8 cellular contexts compared by ENCODE assay signal in genomic region chr11:119121008-119121810, GRCh38. TPM values are rescaled to one million over a fixed set of nuclear protein-coding genes. Genes with fewer than 3 reads are reported as not detected.
DNase-seq lines count a peak whose midpoint lies in the region; ATAC-seq, FAIRE-seq and TF ChIP-seq lines count a peak whose summit lies in the region.

TSS of gene HINFP (plus strand) at chr11:119121580. CDS start at chr11:119126945, 5,365 bp downstream.

- TF ChIP-seq EP300 in HepG2 (IDR thresholded peaks at IDR 0.05; ENCODE audit: low read depth in 2 of 2, low read length in 2 of 2) (no peak), HepG2 (CRISPR knock-in tag; IDR thresholded peaks at IDR 0.05; ENCODE audit: borderline replicate concordance) (no peak)

- DNase-seq in CD1c-positive myeloid dendritic cell (ENCODE audit: extremely low spot score) (peak; percentile 99), NCI-H82 treated with DMSO at 0.1 percent for 48 hours (lab: John Stamatoyannopoulos, UW; ENCODE audit: unreplicated experiment) (peak; percentile 96), dermis microvascular lymphatic vessel endothelial cell (ENCODE audit: low read depth in 2 of 2) (peak; percentile 97 to 99), HepG2 (ENCODE audit: low spot score) (peak; percentile 97)
- peak; percentile 100 for DNase-seq in activated CD4-positive, alpha-beta memory T cell treated with anti-CD3 and anti-CD28 coated beads for 36 hours
- peak; percentile 100 for DNase-seq in stimulated activated CD4-positive, alpha-beta T cell treated with anti-CD3 and anti-CD28 coated beads, Interleukin-4, amount 100 ng/mL, for 1 hour

- CTCF ChIA-PET in activated CD4-positive, alpha-beta memory T cell treated with anti-CD3 and anti-CD28 coated beads for 36 hours (lab: Charles Lee): interaction anchor here (0.7 to 1.8 kb wide), 10 partner anchors 11 to 75 kb away, joined by 3 to 9 read pairs (median 4); partner anchors contain the start of genes C2CD2L, NLRX1 and VPS11
- CTCF ChIA-PET in HepG2 (lab: Yijun Ruan, JAX; ENCODE audit: low intra/inter-chr PET ratio, low total read pairs): no interaction called here

- peak; percentile 92 for FAIRE-seq in HepG2 (lab: Jason Lieb, UNC)

- peak within 1 kb of the TSS; percentile 90 for H3K9ac ChIP-seq in HepG2 (ENCODE audit: insufficient read depth, low read depth, low read length)

- no peaks in the 10 kb centered on the region; a peak in 1 of 5 replicates for H3K27me3 ChIP-seq in HepG2 (ENCODE audit: control insufficient read depth in 1 of 2, insufficient read depth in 2 of 2, low read length in 2 of 2)

- peak; percentile 65 to 84 for TF ChIP-seq POLR2A in HepG2 (IDR thresholded peaks at IDR 0.05; ENCODE audit: insufficient read depth in 1 of 2, low read depth in 2 of 2, low read length in 2 of 2)

- H3K79me2 ChIP-seq in HepG2 (ENCODE audit: insufficient read depth, low read length): peaks cover 18% of the 10 kb centered on the region

- intact Hi-C loops in activated CD4-positive, alpha-beta memory T cell treated with anti-CD3 and anti-CD28 coated beads for 36 hours (cut with micrococcal nuclease): loop anchor here (1.0 to 5.0 kb wide), 6 partner anchors 14 to 211 kb away; partner anchors contain the start of genes C2CD2L, DPAGT1, HMBS and RNF26
- intact Hi-C loops in HepG2 (cut with micrococcal nuclease; ENCODE audit: unreplicated experiment): loop anchor here (2.0 kb wide), 1 partner anchor 20 kb away; the partner anchor contains the start of gene DPAGT1

- BruUV-seq in HepG2 (replicated peaks; lab: Mats Ljungman, UMichigan): no TSS peak

- peaks cover 14% of the 10 kb centered on the region for H3K36me3 Mint-ChIP-seq in activated CD4-positive, alpha-beta memory T cell treated with anti-CD3 and anti-CD28 coated beads for 36 hours

- no peak; the same call in 1 of the 2 replicates for TF ChIP-seq CTCF in HepG2 (CRISPR knock-in tag; IDR thresholded peaks at IDR 0.05)

- H3K4me3 ChIP-seq in HepG2 (replicated peaks in 1 of 3; ENCODE audit: insufficient read depth in 1 of 3, low read depth in 2 of 3, low read length in 3 of 3): peak within 1 kb of the TSS; percentile 81 to 98 (median 84)

- in situ Hi-C loops in HepG2 (cut with HindIII; ENCODE audit: extremely low pct_ligation_motif_present, low pct_unique_long_range_greater_than_20kb): no loop called here

- POLR2A ChIA-PET in activated CD4-positive, alpha-beta memory T cell treated with anti-CD3 and anti-CD28 coated beads for 36 hours (lab: Charles Lee): interaction anchor here (0.5 to 2.2 kb wide), 10 partner anchors 11 to 65 kb away, joined by 3 to 10 read pairs (median 3); partner anchors contain the start of genes C2CD2L, DPAGT1 and VPS11
- POLR2A ChIA-PET in HepG2 (lab: Yijun Ruan, JAX): interaction anchor here (0.7 to 3.3 kb wide), 21 partner anchors 9 to 249 kb away, joined by 3 to 75 read pairs (median 5); partner anchors contain the start of genes C1QTNF5, C2CD2L, CBL and DPAGT1

- H3K36me3 ChIP-seq in HepG2 (replicated peaks in 1 of 2; ENCODE audit: control insufficient read depth in 1 of 2, insufficient read depth in 2 of 2, low read length in 2 of 2): peaks cover 1 to 6% of the 10 kb centered on the region in 2 experiments; a peak in 2 of 5 replicates

- peaks cover 28% of the 10 kb centered on the region for H3K4me1 Mint-ChIP-seq in activated CD4-positive, alpha-beta memory T cell treated with anti-CD3 and anti-CD28 coated beads for 36 hours (ENCODE audit: low read depth)

- H2AFZ ChIP-seq in HepG2 (ENCODE audit: low read length): peak within 1 kb of the TSS; percentile 76

- peak within 1 kb of the TSS; percentile 83 for H3K4me2 ChIP-seq in HepG2 (ENCODE audit: low read depth, low read length)

- 0 out of 2 replicates have a peak, but pooled peaks have one; percentile 20 for TF ChIP-seq RAD21 in HepG2 (CRISPR knock-in tag; IDR thresholded peaks at IDR 0.05)

- H3K4me3 Mint-ChIP-seq in activated CD4-positive, alpha-beta memory T cell treated with anti-CD3 and anti-CD28 coated beads for 36 hours: peak within 1 kb of the TSS; percentile 88

- WGBS in HepG2 (ENCODE audit: low lambda C conversion rate): under 1% methylated on average over 20 of the region's 54 CpGs

- ATAC-seq in GM19438 (IDR thresholded peaks at IDR 0.05; ENCODE audit: low read depth, unreplicated experiment): peak; percentile 96
- ATAC-seq in HG03575 (IDR thresholded peaks at IDR 0.05; ENCODE audit: extremely low read depth, insufficient number of reproducible peaks, low FRiP score, unreplicated experiment): peak; percentile 75
- peak; percentile 98 for ATAC-seq in HepG2

- peak within 1 kb of the TSS; percentile 55 for H3K27ac ChIP-seq in HepG2 (ENCODE audit: extremely low read length, insufficient read depth, low read length)

- H3K9me3 Mint-ChIP-seq in activated CD4-positive, alpha-beta memory T cell treated with anti-CD3 and anti-CD28 coated beads for 36 hours: no peaks in the 10 kb centered on the region

- H3K27ac Mint-ChIP-seq in activated CD4-positive, alpha-beta memory T cell treated with anti-CD3 and anti-CD28 coated beads for 36 hours: peak within 1 kb of the TSS; percentile 78

- H3K4me1 ChIP-seq in HepG2 (ENCODE audit: insufficient read depth, low read length): peaks cover 36% of the 10 kb centered on the region

- no peaks in the 10 kb centered on the region for H3K9me3 ChIP-seq in HepG2 (ENCODE audit: low read length)

- no peaks in the 10 kb centered on the region for H3K27me3 Mint-ChIP-seq in activated CD4-positive, alpha-beta memory T cell treated with anti-CD3 and anti-CD28 coated beads for 36 hours

- no peaks in the 10 kb centered on the region for H4K20me1 ChIP-seq in HepG2 (ENCODE audit: insufficient read depth, low read length)

TF ChIP-seq in HepG2, 621 proteins besides CTCF, POLR2A, EP300 and RAD21 (continues in another document):
- TF ChIP-seq REPIN1 (CRISPR knock-in tag; IDR thresholded peaks at IDR 0.05; ENCODE audit: borderline replicate concordance, low read depth) (peak; percentile 89), RARG (CRISPR knock-in tag; IDR thresholded peaks at IDR 0.05; ENCODE audit: low read depth) (no peak), FOXM1 (CRISPR knock-in tag; IDR thresholded peaks at IDR 0.05) (0 out of 2 replicates have a peak, but pooled peaks have one; percentile 33), KMT2A (CRISPR knock-in tag; IDR thresholded peaks at IDR 0.05) (peak; percentile 84), NFYB (CRISPR knock-in tag; IDR thresholded peaks at IDR 0.05) (peak; percentile 95), ERF (CRISPR knock-in tag; IDR thresholded peaks at IDR 0.05) (peak; percentile 13), JDP2 (CRISPR knock-in tag; IDR thresholded peaks at IDR 0.05; ENCODE audit: borderline replicate concordance) (no peak), SMAD9 (CRISPR knock-in tag; IDR thresholded peaks at IDR 0.05) (no peak), GABPA (IDR thresholded peaks at IDR 0.05; ENCODE audit: low read depth, low read length) (peak; percentile 81), GABPA (CRISPR knock-in tag; IDR thresholded peaks at IDR 0.05; ENCODE audit: low read depth) (peak; percentile 93), TMF1 (CRISPR knock-in tag; IDR thresholded peaks at IDR 0.05; ENCODE audit: low read depth) (peak; percentile 93; the same call in 1 of the 2 replicates), ZNF124 (CRISPR knock-in tag; IDR thresholded peaks at IDR 0.05) (peak; percentile 55; the same call in 1 of the 2 replicates), GMEB1 (CRISPR knock-in tag; IDR thresholded peaks at IDR 0.05; ENCODE audit: borderline replicate concordance) (peak; percentile 82), ZNF768 (CRISPR knock-in tag; IDR thresholded peaks at IDR 0.05) (no peak; the same call in 1 of the 2 replicates)

RNA-seq across cellular contexts. Expression of gene HINFP, which starts in this region (rescaled TPM):
- 10 to 100 TPM; 22.3 to 24.3 TPM for total RNA-seq in activated CD4-positive, alpha-beta memory T cell treated with anti-CD3 and anti-CD28 coated beads for 36 hours
- total RNA-seq in dermis microvascular lymphatic vessel endothelial cell (11.3 and 16.4 TPM in 2 replicates), HepG2 (2016; rRNA removed; fragmentation: Illumina TruSeq; extraction: Trizol) (13.3 and 15.1 TPM in 2 replicates)
- 19.3 and 21.2 TPM in 2 replicates for total RNA-seq in HepG2 (2016; cell fraction: cytosol; rRNA removed; fragmentation: Illumina TruSeq; extraction: Trizol; ENCODE audit: low read depth)
- total RNA-seq in HepG2 (2016; cell fraction: insoluble cytoplasmic fraction; rRNA removed; fragmentation: Illumina TruSeq; extraction: Trizol): 13.0 and 15.1 TPM in 2 replicates
- total RNA-seq in HepG2 (2016; cell fraction: membrane; rRNA removed; fragmentation: Illumina TruSeq; extraction: Trizol): 11.9 and 13.6 TPM in 2 replicates
- 14.0 and 18.0 TPM in 2 replicates for total RNA-seq in HepG2 (2016; cell fraction: nucleus; rRNA removed; fragmentation: Illumina TruSeq; extraction: Trizol)
- 21.4 and 27.5 TPM in 2 replicates for polyA plus RNA-seq in HepG2 (2011; rRNA removed)
- polyA plus RNA-seq in HepG2 (2011; cell fraction: cytosol; rRNA removed): 15.9 and 17.5 TPM in 2 replicates
- 47.6 and 50.8 TPM in 2 replicates for polyA plus RNA-seq in HepG2 (2011; cell fraction: nucleus; rRNA removed)
- 8.2 and 13.4 TPM in 2 replicates for polyA plus RNA-seq in HepG2 (2012)
- 2.5 and 2.6 TPM in 2 replicates for polyA plus RNA-seq in HepG2 (2016; cell fraction: cytosol; fragmentation: Illumina TruSeq; extraction: Trizol; ENCODE audit: low read depth)
- 14.5 and 17.5 TPM in 2 replicates for polyA plus RNA-seq in HepG2 (2016; cell fraction: insoluble cytoplasmic fraction; fragmentation: Illumina TruSeq; extraction: Trizol; ENCODE audit: low read depth)
- polyA plus RNA-seq in HepG2 (2016; cell fraction: membrane; fragmentation: Illumina TruSeq; extraction: Trizol; ENCODE audit: low read depth): 4.6 and 5.7 TPM in 2 replicates
- 29.7 and 32.0 TPM in 2 replicates for polyA plus RNA-seq in HepG2 (2016; cell fraction: nucleus; fragmentation: Illumina TruSeq; extraction: Trizol; ENCODE audit: insufficient read depth, low read depth)
- polyA minus RNA-seq in HepG2 (2011; rRNA and poly(A)+ RNA removed; ENCODE audit: low replicate concordance): 40.6 and 44.8 TPM in 2 replicates
- polyA minus RNA-seq in HepG2 (2011; cell fraction: cytosol; rRNA and poly(A)+ RNA removed): 12.8 and 13.3 TPM in 2 replicates
- 32.8 and 34.8 TPM in 2 replicates for polyA minus RNA-seq in HepG2 (2011; cell fraction: nucleus; rRNA and poly(A)+ RNA removed)

Comparison
In these comparisons a context has a peak if more than half of its experiments do, and no peak if none do; other contexts are left out.
1. Peak in every context shown above with its lines: DNase-seq, ATAC-seq, H3K4me3 ChIP-seq and H3K27ac ChIP-seq.